1 cellular context compared by ENCODE assay signal in genomic region chr11:130388607-130389205, GRCh38.
TF ChIP-seq lines count a peak whose summit lies in the region.

No MANE protein-coding gene starts in this region.

TF ChIP-seq in GM23338, 12 proteins besides CTCF, POLR2A, EP300 and RAD21 (continued from another document):
- TF ChIP-seq ZNF462 (CRISPR knock-in tag; IDR thresholded peaks at IDR 0.05): no peak
- no peak for TF ChIP-seq POLR2AphosphoS5 (IDR thresholded peaks at IDR 0.05; ENCODE audit: low read depth)
- no peak for TF ChIP-seq ETS1 (IDR thresholded peaks at IDR 0.05)
- no peak for TF ChIP-seq ZNF331 (CRISPR knock-in tag; IDR thresholded peaks at IDR 0.05; ENCODE audit: low read depth)
- TF ChIP-seq EZH2phosphoT487 (IDR thresholded peaks at IDR 0.05; ENCODE audit: unreplicated experiment): no peak
- no peak for TF ChIP-seq REST (IDR thresholded peaks at IDR 0.05; ENCODE audit: unreplicated experiment)
- no peak for TF ChIP-seq EZH2 (IDR thresholded peaks at IDR 0.05; ENCODE audit: low read depth, unreplicated experiment)
- TF ChIP-seq JUNB (IDR thresholded peaks at IDR 0.05; ENCODE audit: unreplicated experiment): no peak
- TF ChIP-seq NANOG (IDR thresholded peaks at IDR 0.05; ENCODE audit: borderline replicate concordance): no peak
